In the genomic region with DNA sequence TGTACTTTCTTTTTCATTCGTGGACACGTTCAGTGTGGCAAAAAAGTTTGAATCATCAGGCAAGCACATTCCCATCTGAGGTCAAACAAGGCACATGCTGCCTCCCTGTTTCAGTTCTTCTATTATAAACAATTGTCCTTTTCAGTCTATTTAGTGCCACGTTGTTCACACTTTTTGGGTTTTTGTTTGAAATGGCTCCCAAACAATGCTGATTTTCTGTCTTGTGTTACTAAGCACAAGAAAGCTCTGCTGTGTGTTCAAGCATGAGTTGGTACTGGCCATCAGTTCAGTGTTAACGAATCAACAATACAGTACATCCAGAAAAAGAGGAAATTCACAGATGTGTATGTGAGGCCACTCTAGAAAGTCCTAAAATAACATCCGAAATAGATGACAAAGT, we compare ENCODE assay signal across 22 cellular contexts. TPM values are rescaled to one million over a fixed set of nuclear protein-coding genes. Genes with fewer than 3 reads are reported as not detected.
DNase-seq lines count a peak whose midpoint lies in the region; ATAC-seq, FAIRE-seq and TF ChIP-seq lines count a peak whose summit lies in the region.
"Had no signal": no experiment of that assay in that cellular context is flagged by ENCODE, and none has a peak within 500 bp of the region (broad histone marks: within the 10 kb centered on the region; RNA-seq: fewer than 3 reads in every experiment).

No MANE protein-coding gene starts in this region.

- no peak overlapping the region for H3K4me3 ChIP-seq in psoas muscle
- H3K4me3 ChIP-seq: HAP-1, PC-9, smooth muscle cell, uterus had no signal

- DNase-seq in D721Med (ENCODE audit: insufficient read length, low spot score) (no peak), midbrain (lab: John Stamatoyannopoulos, UW) (peak; percentile 66), erythroblast (lab: John Stamatoyannopoulos, UW) (no peak), G401 (ENCODE audit: low spot score) (no peak), psoas muscle (no peak)
- DNase-seq: BE2C; DMS53; NCI-H1436 treated with DMSO at 0.1 percent for 48 hours; NCI-H446 treated with DMSO at 0.1 percent for 48 hours; occipital lobe; PC-9; stimulated activated naive CD8-positive, alpha-beta T cell treated with anti-CD3 and anti-CD28 coated beads, Interleukin-15, Interleukin-2, amounts not matched to agents 100 U/mL and 50 U/mL, for 24 hours; uterus had no signal

- in situ Hi-C loops in G401 (cut with HindIII; ENCODE audit: low sequenced_read_pairs) = no loop called here

- WGBS in psoas muscle, 3 donors = 77 to 88% (median 83%) methylated on average over 5 of the region's 5 CpGs

- intact Hi-C loops in psoas muscle (cut with DNase I) = no loop called here

- FAIRE-seq in D721Med (lab: Jason Lieb, UNC) = peak; percentile 11
- FAIRE-seq: keratinocyte had no signal

- ATAC-seq in HG03060 (IDR thresholded peaks at IDR 0.05; ENCODE audit: low read depth, unreplicated experiment) = peak; percentile 47
- no peak for ATAC-seq in activated T-helper 17 cell treated with anti-CD3 and anti-CD28 coated beads, Interleukin-2, amount 50 U/mL, for 72 hours (replicated peaks)
- ATAC-seq in psoas muscle = no peak
- ATAC-seq: stimulated activated naive CD8-positive, alpha-beta T cell treated with anti-CD3 and anti-CD28 coated beads, Interleukin-15, Interleukin-2, amounts not matched to agents 100 U/mL and 50 U/mL, for 24 hours had no signal

- H3K4me1 ChIP-seq in psoas muscle = no peaks in the 10 kb centered on the region
- H3K4me1 ChIP-seq: BE2C, HAP-1, uterus had no signal

- H3K36me3 Mint-ChIP-seq in activated T-helper 17 cell treated with anti-CD3 and anti-CD28 coated beads, Interleukin-2, amount 50 U/mL, for 72 hours (ENCODE audit: low read depth) = peaks cover 44% of the 10 kb centered on the region

- H3K4me1 Mint-ChIP-seq in activated T-helper 17 cell treated with anti-CD3 and anti-CD28 coated beads, Interleukin-2, amount 50 U/mL, for 72 hours = peaks cover 11% of the 10 kb centered on the region
- H3K4me1 Mint-ChIP-seq: central memory CD8-positive, alpha-beta T cell; mesothelial cell of epicardium had no signal

- no peaks in the 10 kb centered on the region for H3K9me3 Mint-ChIP-seq in activated T-helper 17 cell treated with anti-CD3 and anti-CD28 coated beads, Interleukin-2, amount 50 U/mL, for 72 hours
- H3K9me3 Mint-ChIP-seq: central memory CD8-positive, alpha-beta T cell; mesothelial cell of epicardium had no signal

- peak overlapping the region; percentile 49 for H3K27ac ChIP-seq in angular gyrus (ENCODE audit: low read depth, low read length)
- no peak overlapping the region for H3K27ac ChIP-seq in psoas muscle
- H3K27ac ChIP-seq: PC-9, uterus had no signal

- H3K9me3 ChIP-seq in psoas muscle = no peaks in the 10 kb centered on the region
- H3K9me3 ChIP-seq: BE2C, HAP-1, uterus had no signal

- TF ChIP-seq CTCF in D721Med (IDR thresholded peaks at IDR 0.05; ENCODE audit: insufficient read depth, missing control alignments) = no peak
- no peak for TF ChIP-seq CTCF in psoas muscle (IDR thresholded peaks at IDR 0.05)

- H3K27me3 Mint-ChIP-seq in activated T-helper 17 cell treated with anti-CD3 and anti-CD28 coated beads, Interleukin-2, amount 50 U/mL, for 72 hours = no peaks in the 10 kb centered on the region
- H3K27me3 Mint-ChIP-seq: activated naive CD8-positive, alpha-beta T cell; central memory CD8-positive, alpha-beta T cell had no signal

- H3K36me3 ChIP-seq in psoas muscle (ENCODE audit: insufficient read depth in 1 of 2, low read depth in 1 of 2) = peaks cover 3 to 28% of the 10 kb centered on the region in 2 donors
- H3K36me3 ChIP-seq: BE2C, uterus had no signal

- no peak overlapping the region for H3K4me3 Mint-ChIP-seq in activated T-helper 17 cell treated with anti-CD3 and anti-CD28 coated beads, Interleukin-2, amount 50 U/mL, for 72 hours
- H3K4me3 Mint-ChIP-seq: activated naive CD8-positive, alpha-beta T cell; central memory CD8-positive, alpha-beta T cell; mesothelial cell of epicardium had no signal

- no peak overlapping the region for H3K27ac Mint-ChIP-seq in activated T-helper 17 cell treated with anti-CD3 and anti-CD28 coated beads, Interleukin-2, amount 50 U/mL, for 72 hours
- H3K27ac Mint-ChIP-seq: mesothelial cell of epicardium had no signal

- no peaks in the 10 kb centered on the region for H3K27me3 ChIP-seq in psoas muscle (ENCODE audit: insufficient read depth in 3 of 3, low read length in 2 of 3)
- H3K27me3 ChIP-seq: BE2C, uterus had no signal

- TF ChIP-seq POLR2A in erythroblast (IDR thresholded peaks at IDR 0.05; ENCODE audit: low read length) = no peak

RNA-seq across cellular contexts. Expression of a gene that starts 53.7 kb away (rescaled TPM):
- 100 to 1,000 TPM; 122 to 156 TPM for total RNA-seq in activated T-helper 17 cell treated with anti-CD3 and anti-CD28 coated beads, Interleukin-2, amount 50 U/mL, for 72 hours
- total RNA-seq in G401 (2014; rRNA removed; shearing (Covaris generic)) = 58.6 and 73.5 TPM in 2 replicates
- 100 to 1,000 TPM in 1 of 4 donors, 10 to 100 TPM in 3; 73.3 to 101 (median 96.0) TPM for total RNA-seq in psoas muscle
- polyA plus RNA-seq in psoas muscle = 100 to 1,000 TPM in 1 of 3 donors, 10 to 100 TPM in 2; 37.3 to 117 (median 53.1) TPM
